Comparison of ENCODE assay signal across 25 cellular contexts in genomic region chr7:152579070-152579469, GRCh38.
"Had no signal": no experiment of that assay in that cellular context is flagged by ENCODE, and none has a peak within 500 bp of the region (broad histone marks: within the 10 kb centered on the region; RNA-seq: fewer than 3 reads in every experiment).

No MANE protein-coding gene starts in this region.

- H3K36me3 Mint-ChIP-seq: immature natural killer cell; memory B cell; natural killer cell; stimulated activated memory B cell treated with anti-CD40 and anti-IgM and Interleukin-4, amounts not matched to agents 10 μg/mL and 1 μg/mL and 100 μg/mL, for 72 hours; type B pancreatic cell had no signal

- H3K4me1 ChIP-seq: heart right ventricle, pancreas, prostate gland, right atrium auricular region, sigmoid colon, testis, tibial artery had no signal

- H3K27ac ChIP-seq: heart right ventricle, neutrophil, pancreas, prostate gland, right atrium auricular region, sigmoid colon, testis, tibial artery had no signal

- DNase-seq: cortex of kidney; effector memory CD8-positive, alpha-beta T cell; foreskin melanocyte; glutamatergic neuron; heart right ventricle; hippocampal formation; immature natural killer cell; islet precursor cell; left ventricle myocardium superior; natural killer cell; stimulated activated CD4-positive, alpha-beta T cell treated with anti-CD3 and anti-CD28 coated beads, Interleukin-4, amount 100 ng/mL, for 4 hours; stimulated activated naive CD8-positive, alpha-beta T cell treated with anti-CD3 and anti-CD28 coated beads, Interleukin-15, Interleukin-2, amounts not matched to agents 100 U/mL and 50 U/mL, for 24 hours; substantia nigra; testis; tibial artery had no signal

- H3K27ac Mint-ChIP-seq: effector memory CD8-positive, alpha-beta T cell; immature natural killer cell; memory B cell; natural killer cell; stimulated activated memory B cell treated with anti-CD40 and anti-IgM and Interleukin-4, amounts not matched to agents 10 μg/mL and 1 μg/mL and 100 μg/mL, for 72 hours; type B pancreatic cell had no signal

- H3K27me3 ChIP-seq: heart right ventricle, neutrophil, pancreas, right atrium auricular region, sigmoid colon, testis had no signal

- H3K27me3 Mint-ChIP-seq: stimulated activated memory B cell treated with anti-CD40 and anti-IgM and Interleukin-4, amounts not matched to agents 10 μg/mL and 1 μg/mL and 100 μg/mL, for 72 hours; type B pancreatic cell had no signal

- H3K9me3 ChIP-seq: neutrophil, pancreas, prostate gland, right atrium auricular region, sigmoid colon, testis, tibial artery had no signal

- H3K4me1 Mint-ChIP-seq: central memory CD8-positive, alpha-beta T cell; immature natural killer cell; natural killer cell had no signal

- H3K36me3 ChIP-seq: heart right ventricle, neutrophil, pancreas, prostate gland, right atrium auricular region, sigmoid colon, tibial artery had no signal

- H3K4me3 Mint-ChIP-seq: central memory CD8-positive, alpha-beta T cell; effector memory CD8-positive, alpha-beta T cell; immature natural killer cell; memory B cell; natural killer cell; stimulated activated memory B cell treated with anti-CD40 and anti-IgM and Interleukin-4, amounts not matched to agents 10 μg/mL and 1 μg/mL and 100 μg/mL, for 72 hours; type B pancreatic cell had no signal

- H3K4me3 ChIP-seq: heart right ventricle, lung, pancreas, prostate gland, right atrium auricular region, sigmoid colon, testis, tibial artery had no signal

- ATAC-seq: effector memory CD8-positive, alpha-beta T cell; heart right ventricle; left ventricle myocardium superior; natural killer cell; pancreas; stimulated activated memory B cell treated with anti-CD40 and anti-IgM and Interleukin-4, amounts not matched to agents 10 μg/mL and 1 μg/mL and 100 μg/mL, for 72 hours; stimulated activated naive CD8-positive, alpha-beta T cell treated with anti-CD3 and anti-CD28 coated beads, Interleukin-15, Interleukin-2, amounts not matched to agents 100 U/mL and 50 U/mL, for 24 hours had no signal

- H3K9me3 Mint-ChIP-seq: central memory CD8-positive, alpha-beta T cell; effector memory CD8-positive, alpha-beta T cell; immature natural killer cell; memory B cell; natural killer cell; stimulated activated memory B cell treated with anti-CD40 and anti-IgM and Interleukin-4, amounts not matched to agents 10 μg/mL and 1 μg/mL and 100 μg/mL, for 72 hours; type B pancreatic cell had no signal
